Comparison of ENCODE assay signal across 16 cellular contexts in genomic region chr2:15667579-15668556, GRCh38.
A peak's percentile ranks its signal among the peaks of the same experiment; 100 is the strongest.
DNase-seq lines count a peak whose midpoint lies in the region; ATAC-seq, FAIRE-seq and TF ChIP-seq lines count a peak whose summit lies in the region.
"Had no signal": no experiment of that assay in that cellular context is flagged by ENCODE, and none has a peak within 500 bp of the region (broad histone marks: within the 10 kb centered on the region; RNA-seq: fewer than 3 reads in every experiment).

No MANE protein-coding gene starts in this region.

- H3K4me3 ChIP-seq in brain microvascular endothelial cell (ENCODE audit: low read depth, low read length) (no peak overlapping the region), keratinocyte (ENCODE audit: control insufficient read depth in 2 of 3, extremely low read depth in 1 of 3, insufficient read depth in 2 of 3, low read depth in 1 of 3, low read length in 3 of 3) (peak overlapping the region in 1 of 3 experiments; percentile 52), smooth muscle cell (no peak overlapping the region), stomach (no peak overlapping the region)
- H3K4me3 ChIP-seq: skin epidermis had no signal

- intact Hi-C loops in stomach (cut with DNase I; ENCODE audit: low total_unique reads) = no loop called here

- H3K36me3 ChIP-seq in brain microvascular endothelial cell (replicated peaks) (no peaks in the 10 kb centered on the region), keratinocyte (ENCODE audit: control insufficient read depth in 2 of 2, extremely low read depth in 1 of 2, insufficient read depth in 2 of 2, low read length in 2 of 2) (no peaks in the 10 kb centered on the region), smooth muscle cell (ENCODE audit: low read depth) (no peaks in the 10 kb centered on the region), stomach (no peaks in the 10 kb centered on the region)

- no peak for TF ChIP-seq POLR2A in stomach (IDR thresholded peaks at IDR 0.05)

- H3F3A ChIP-seq in smooth muscle cell (ENCODE audit: low read depth) = no peaks in the 10 kb centered on the region

- FAIRE-seq in keratinocyte (lab: Jason Lieb, UNC) = peak; percentile 87
- FAIRE-seq: GM12891 had no signal

- H3K27me3 Mint-ChIP-seq in HFFc6 (ENCODE audit: insufficient read depth) = peaks cover 6% of the 10 kb centered on the region
- H3K27me3 Mint-ChIP-seq: dendritic cell treated with granulocyte-macrophage colony-stimulating factor and Interleukin-4, amounts not matched to agents 40 ng/mL and 50 ng/mL, for 4 days; stimulated activated naive CD8-positive, alpha-beta T cell treated with anti-CD3 and anti-CD28 coated beads, Interleukin-15, Interleukin-2, amounts not matched to agents 100 ng/mL and 50 ng/mL, for 24 hours had no signal

- peaks cover 28% of the 10 kb centered on the region for H3K4me1 ChIP-seq in keratinocyte (ENCODE audit: control insufficient read depth, extremely low read depth, insufficient read depth, low read length)
- H3K4me1 ChIP-seq in smooth muscle cell (ENCODE audit: low read depth) = no peaks in the 10 kb centered on the region
- H3K4me1 ChIP-seq in stomach = peaks cover 0 to 4% (median 0%) of the 10 kb centered on the region in 4 donors

- WGBS in smooth muscle cell (ENCODE audit: low lambda C conversion rate) = 58% methylated on average over 6 of the region's 6 CpGs
- 70 to 82% (median 72%) methylated on average over 6 of the region's 6 CpGs for WGBS in stomach, 5 donors

- no peak for ATAC-seq in HG03139 (IDR thresholded peaks at IDR 0.05; ENCODE audit: unreplicated experiment)
- ATAC-seq: activated CD8-positive, alpha-beta T cell treated with anti-CD3 and anti-CD28 coated beads for 36 hours had no signal

- H3K27ac ChIP-seq in brain microvascular endothelial cell (peak overlapping the region; percentile 28), keratinocyte (ENCODE audit: control insufficient read depth, insufficient read depth, low read length) (peak overlapping the region; percentile 58), smooth muscle cell (ENCODE audit: low read depth) (peak overlapping the region; percentile 58), stomach (peak overlapping the region in 1 of 5 donors; percentile 15)

- TF ChIP-seq EP300 in stomach (IDR thresholded peaks at IDR 0.05) = no peak

- no peaks in the 10 kb centered on the region for H3K27me3 ChIP-seq in brain microvascular endothelial cell (replicated peaks)
- H3K27me3 ChIP-seq in keratinocyte (ENCODE audit: control insufficient read depth, extremely low read depth, insufficient read depth, low read length) = no peaks in the 10 kb centered on the region
- H3K27me3 ChIP-seq in smooth muscle cell (ENCODE audit: low read depth) = peaks cover 12% of the 10 kb centered on the region
- peaks cover 0 to 32% (median 0%) of the 10 kb centered on the region in 3 donors for H3K27me3 ChIP-seq in stomach

- H3K9me3 ChIP-seq in keratinocyte (ENCODE audit: control insufficient read depth, low read depth, low read length) = no peaks in the 10 kb centered on the region
- no peaks in the 10 kb centered on the region for H3K9me3 ChIP-seq in smooth muscle cell (replicated peaks; ENCODE audit: low read depth)
- H3K9me3 ChIP-seq in stomach = no peaks in the 10 kb centered on the region

- dilution Hi-C loops in keratinocyte (cut with MboI; ENCODE audit: extremely low pct_ligation_motif_present, low sequenced_read_pairs) = no loop called here

- H3K9ac ChIP-seq in keratinocyte (ENCODE audit: control insufficient read depth, extremely low read depth, insufficient read depth, low read length) (peak overlapping the region; percentile 29), smooth muscle cell (ENCODE audit: low read depth) (no peak overlapping the region)

- H2AFZ ChIP-seq in keratinocyte (ENCODE audit: control insufficient read depth, low read length) (peak overlapping the region; percentile 67), smooth muscle cell (ENCODE audit: low read depth) (no peak overlapping the region)

- H3K36me3 Mint-ChIP-seq in HFFc6 (ENCODE audit: low read depth) = no peaks in the 10 kb centered on the region
- H3K36me3 Mint-ChIP-seq: CD14-positive monocyte had no signal

- peak overlapping the region; percentile 82 for H3K27ac Mint-ChIP-seq in HFFc6
- H3K27ac Mint-ChIP-seq: activated CD8-positive, alpha-beta T cell treated with anti-CD3 and anti-CD28 coated beads for 36 hours; activated T-helper 1 cell treated with anti-CD3 and anti-CD28 coated beads, Interleukin-12 subunit alpha, Interleukin-12 subunit beta, Interleukin-2, Interleukin-4 antibody, amounts not matched to agents 30 ng/mL and 10 ng/mL and 1 ng/mL, durations not matched to agents 14 hours and 24 hours and 36 hours; CD14-positive monocyte; dendritic cell treated with granulocyte-macrophage colony-stimulating factor and Interleukin-4, amounts not matched to agents 40 ng/mL and 50 ng/mL, for 4 days; stimulated activated naive CD8-positive, alpha-beta T cell treated with anti-CD3 and anti-CD28 coated beads, Interleukin-15, Interleukin-2, amounts not matched to agents 100 ng/mL and 50 ng/mL, for 24 hours had no signal

- DNase-seq in HFFc6 (peak; percentile 13), brain microvascular endothelial cell (no peak), keratinocyte (ENCODE audit: low read depth, low spot score) (no peak), smooth muscle cell (lab: John Stamatoyannopoulos, UW; ENCODE audit: unreplicated experiment) (no peak), LoVo (ENCODE audit: low spot score) (no peak), stomach (no peak)
- DNase-seq: activated CD8-positive, alpha-beta T cell treated with anti-CD3 and anti-CD28 coated beads for 36 hours; NCI-H1930; nucleus accumbens had no signal

- in situ Hi-C loops in brain microvascular endothelial cell (cut with HindIII; ENCODE audit: low pct_ligation_motif_present, low sequenced_read_pairs) = no loop called here

- H3K9me1 ChIP-seq in keratinocyte (ENCODE audit: control insufficient read depth, extremely low read depth, insufficient read depth, low read length) = no peaks in the 10 kb centered on the region

- H4K20me1 ChIP-seq in keratinocyte (ENCODE audit: control insufficient read depth, extremely low read depth, insufficient read depth, low read length) (no peaks in the 10 kb centered on the region), smooth muscle cell (ENCODE audit: low read depth) (no peaks in the 10 kb centered on the region)

- no peaks in the 10 kb centered on the region for H3K9me3 Mint-ChIP-seq in HFFc6
- H3K9me3 Mint-ChIP-seq: activated CD8-positive, alpha-beta T cell treated with anti-CD3 and anti-CD28 coated beads for 36 hours; activated T-helper 1 cell treated with anti-CD3 and anti-CD28 coated beads, Interleukin-12 subunit alpha, Interleukin-12 subunit beta, Interleukin-2, Interleukin-4 antibody, amounts not matched to agents 30 ng/mL and 10 ng/mL and 1 ng/mL, durations not matched to agents 14 hours and 24 hours and 36 hours; dendritic cell treated with granulocyte-macrophage colony-stimulating factor and Interleukin-4, amounts not matched to agents 40 ng/mL and 50 ng/mL, for 4 days; stimulated activated naive CD8-positive, alpha-beta T cell treated with anti-CD3 and anti-CD28 coated beads, Interleukin-15, Interleukin-2, amounts not matched to agents 100 ng/mL and 50 ng/mL, for 24 hours had no signal

- H3K4me2 ChIP-seq in keratinocyte (ENCODE audit: control insufficient read depth, extremely low read depth, insufficient read depth, low read depth, low read length) = peak overlapping the region; percentile 79
- H3K4me2 ChIP-seq in smooth muscle cell = peak overlapping the region; percentile 47

- TF ChIP-seq CTCF in HFFc6 (IDR thresholded peaks at IDR 0.05) (no peak), brain microvascular endothelial cell (IDR thresholded peaks at IDR 0.05; ENCODE audit: low read depth, low read length, missing control alignments) (no peak), keratinocyte (optimal IDR thresholded peaks at IDR 0.05 in 1 of 3, IDR thresholded peaks at IDR 0.05 in 1 of 3, conservative IDR thresholded peaks at IDR 0.05 in 1 of 3; ENCODE audit: extremely low read depth in 1 of 3, insufficient read depth in 2 of 3, low read length in 3 of 3) (no peak), smooth muscle cell (IDR thresholded peaks at IDR 0.05; ENCODE audit: borderline replicate concordance, insufficient read depth, poor library complexity, severe bottlenecking) (no peak), stomach (IDR thresholded peaks at IDR 0.05) (no peak)

- H3K4me1 Mint-ChIP-seq in HFFc6 (ENCODE audit: low read depth) = peaks cover 28% of the 10 kb centered on the region
- H3K4me1 Mint-ChIP-seq: CD14-positive monocyte had no signal

- peak overlapping the region; percentile 62 for H3K4me3 Mint-ChIP-seq in HFFc6
- H3K4me3 Mint-ChIP-seq: activated CD8-positive, alpha-beta T cell treated with anti-CD3 and anti-CD28 coated beads for 36 hours; activated T-helper 1 cell treated with anti-CD3 and anti-CD28 coated beads, Interleukin-12 subunit alpha, Interleukin-12 subunit beta, Interleukin-2, Interleukin-4 antibody, amounts not matched to agents 30 ng/mL and 10 ng/mL and 1 ng/mL, durations not matched to agents 14 hours and 24 hours and 36 hours; CD14-positive monocyte; dendritic cell treated with granulocyte-macrophage colony-stimulating factor and Interleukin-4, amounts not matched to agents 40 ng/mL and 50 ng/mL, for 4 days; stimulated activated naive CD8-positive, alpha-beta T cell treated with anti-CD3 and anti-CD28 coated beads, Interleukin-15, Interleukin-2, amounts not matched to agents 100 ng/mL and 50 ng/mL, for 24 hours had no signal

- H3K79me2 ChIP-seq in keratinocyte (ENCODE audit: control insufficient read depth, insufficient read depth, low read length) (no peaks in the 10 kb centered on the region), smooth muscle cell (ENCODE audit: low read depth) (no peaks in the 10 kb centered on the region)
